In genomic region chr3:114650808-114651207, GRCh38 we compare ENCODE assay signal across 1 cellular context.
TF ChIP-seq lines count a peak whose summit lies in the region.

No MANE protein-coding gene starts in this region.

TF ChIP-seq in HCT116, 20 proteins besides CTCF, POLR2A, EP300 and RAD21 (continued from another document):
- no peak for TF ChIP-seq REST (IDR thresholded peaks at IDR 0.05; ENCODE audit: low read depth)
- peak; percentile 54; the same call in 1 of the 2 replicates for TF ChIP-seq POLR2AphosphoS5 (IDR thresholded peaks at IDR 0.05; ENCODE audit: low read depth, low read length)
- peak; percentile 97 for TF ChIP-seq TCF7L2 (IDR thresholded peaks at IDR 0.05; ENCODE audit: borderline replicate concordance, extremely low read depth, insufficient read depth, insufficient read length)
- no peak for TF ChIP-seq EZH2phosphoT487 (IDR thresholded peaks at IDR 0.05; ENCODE audit: borderline replicate concordance)
- no peak for TF ChIP-seq ZNF274 (IDR thresholded peaks at IDR 0.05; ENCODE audit: low read depth, low read length)
- peak; percentile 89 for TF ChIP-seq SIN3A (IDR thresholded peaks at IDR 0.05; ENCODE audit: low read depth)
- peak; percentile 79 for TF ChIP-seq SRF (IDR thresholded peaks at IDR 0.05; ENCODE audit: low read depth)
